ENCODE assay signal across 13 cellular contexts in genomic region chr6:125793863-125794262, GRCh38. TPM values are rescaled to one million over a fixed set of nuclear protein-coding genes. Genes with fewer than 3 reads are reported as not detected.
DNase-seq lines count a peak whose midpoint lies in the region; ATAC-seq and TF ChIP-seq lines count a peak whose summit lies in the region.
"Had no signal": no experiment of that assay in that cellular context is flagged by ENCODE, and none has a peak within 500 bp of the region (broad histone marks: within the 10 kb centered on the region; RNA-seq: fewer than 3 reads in every experiment).

No MANE protein-coding gene starts in this region.

- H3K4me3 ChIP-seq in left ventricle myocardium inferior = peak overlapping the region; percentile 94
- peak overlapping the region in 1 of 10 donors; percentile 6 for H3K4me3 ChIP-seq in heart right ventricle
- peak overlapping the region; percentile 21 for H3K4me3 ChIP-seq in fibroblast of mammary gland (ENCODE audit: control insufficient read depth, low read depth, low read length)
- H3K4me3 ChIP-seq in upper lobe of left lung = no peak overlapping the region

- no peaks in the 10 kb centered on the region for H3K9me3 ChIP-seq in left ventricle myocardium inferior (replicated peaks)
- no peaks in the 10 kb centered on the region for H3K9me3 ChIP-seq in heart right ventricle
- H3K9me3 ChIP-seq in upper lobe of left lung = no peaks in the 10 kb centered on the region

- H3K9me3 Mint-ChIP-seq in T-helper 2 cell treated with Interferon-gamma antibody and Interleukin-4, amounts not matched to agents 5 μg/mL and 100 μg/mL, for 36 hours = no peaks in the 10 kb centered on the region

- H3K36me3 ChIP-seq in left ventricle myocardium inferior (peaks cover under 1% of the 10 kb centered on the region), heart right ventricle (peaks cover 0 to 11% (median 0%) of the 10 kb centered on the region in 9 donors), upper lobe of left lung (peaks cover 0 to under 1% (median 0%) of the 10 kb centered on the region in 4 donors)

- ATAC-seq in heart right ventricle (no peak), upper lobe of left lung (ENCODE audit: low FRiP score in 2 of 2) (no peak)
- ATAC-seq: left lobe of liver had no signal

- intact Hi-C loops in left ventricle myocardium inferior (cut with micrococcal nuclease) (loop anchor here (10.0 kb wide), 1 partner anchor 51 kb away; no protein-coding TSS in a partner anchor), heart right ventricle (cut with DNase I) (loop anchor here in 6 of 10 donors (2.0 to 10.0 kb wide), 4 partner anchors 48 to 163 kb away; partner anchors contain the start of gene HINT3 (in 3 of the 6))

- H3K4me3 Mint-ChIP-seq in T-helper 2 cell treated with Interferon-gamma antibody and Interleukin-4, amounts not matched to agents 5 μg/mL and 100 μg/mL, for 36 hours = peak overlapping the region; percentile 58

- no peak for TF ChIP-seq EP300 in upper lobe of left lung (IDR thresholded peaks at IDR 0.05)

- TF ChIP-seq POLR2A in upper lobe of left lung (IDR thresholded peaks at IDR 0.05) = no peak

- H3K4me1 ChIP-seq in left ventricle myocardium inferior (peaks cover 54% of the 10 kb centered on the region), heart right ventricle (peaks cover 10 to 65% (median 32%) of the 10 kb centered on the region in 9 donors), upper lobe of left lung (peaks cover 30 to 49% (median 41%) of the 10 kb centered on the region in 4 donors)

- H3K27ac ChIP-seq in left ventricle myocardium inferior (replicated peaks) (peak overlapping the region; percentile 38), heart right ventricle (peak overlapping the region in 4 of 10 donors; percentile 17 to 96 (median 52)), upper lobe of left lung (peak overlapping the region in 3 of 4 donors; percentile 3 to 99 (median 8))
- H3K27ac ChIP-seq: HL-60 had no signal

- no peak for TF ChIP-seq CTCF in left ventricle myocardium inferior (IDR thresholded peaks at IDR 0.05; ENCODE audit: borderline replicate concordance)
- TF ChIP-seq CTCF in heart right ventricle (IDR thresholded peaks at IDR 0.05) = no peak
- TF ChIP-seq CTCF in fibroblast of mammary gland (conservative IDR thresholded peaks at IDR 0.05; ENCODE audit: control insufficient read depth, insufficient read depth, low read depth, low read length) = no peak
- TF ChIP-seq CTCF in upper lobe of left lung (IDR thresholded peaks at IDR 0.05) = no peak

- no peaks in the 10 kb centered on the region for H3K27me3 Mint-ChIP-seq in T-helper 2 cell treated with Interferon-gamma antibody and Interleukin-4, amounts not matched to agents 5 μg/mL and 100 μg/mL, for 36 hours (ENCODE audit: low read depth)

- no peaks in the 10 kb centered on the region for H3K27me3 ChIP-seq in left ventricle myocardium inferior (ENCODE audit: low read depth)
- H3K27me3 ChIP-seq in heart right ventricle = no peaks in the 10 kb centered on the region
- no peaks in the 10 kb centered on the region for H3K27me3 ChIP-seq in upper lobe of left lung

- peaks cover 52% of the 10 kb centered on the region for H3K4me1 Mint-ChIP-seq in T-helper 2 cell treated with Interferon-gamma antibody and Interleukin-4, amounts not matched to agents 5 μg/mL and 100 μg/mL, for 36 hours (ENCODE audit: low read depth)

- H3K36me3 Mint-ChIP-seq in T-helper 2 cell treated with Interferon-gamma antibody and Interleukin-4, amounts not matched to agents 5 μg/mL and 100 μg/mL, for 36 hours (ENCODE audit: low read depth) = peaks cover 17% of the 10 kb centered on the region

- DNase-seq in left ventricle myocardium inferior (no peak), heart right ventricle (no peak), fibroblast of mammary gland (ENCODE audit: low read depth) (peak; percentile 55), upper lobe of left lung (no peak), hepatic stellate cell (ENCODE audit: low spot score) (no peak), retina (no peak), kidney glomerular epithelial cell (lab: John Stamatoyannopoulos, UW) (no peak)
- peak; percentile 59 for DNase-seq in T-helper 2 cell treated with Interferon-gamma antibody and Interleukin-4, amounts not matched to agents 5 μg/mL and 100 μg/mL, for 36 hours (ENCODE audit: low spot score)
- DNase-seq: AML-193, NCI-H187, SHP77 had no signal

- peak overlapping the region; percentile 62 for H3K27ac Mint-ChIP-seq in T-helper 2 cell treated with Interferon-gamma antibody and Interleukin-4, amounts not matched to agents 5 μg/mL and 100 μg/mL, for 36 hours

- WGBS in heart right ventricle, 2 donors = 70 to 76% methylated on average over 3 of the region's 3 CpGs
- 71 to 85% methylated on average over 3 of the region's 3 CpGs for WGBS in upper lobe of left lung, 2 donors

RNA-seq across cellular contexts. Expression of gene NCOA7, which starts 3.1 kb away (rescaled TPM):
- total RNA-seq in left ventricle myocardium inferior = 10.3 TPM
- total RNA-seq in heart right ventricle = 10 to 100 TPM in 7 of 10 donors, 1 to 10 TPM in 3; 6.2 to 21.3 (median 11.1) TPM
- polyA plus RNA-seq in heart right ventricle = 10 to 100 TPM in 1 of 2 donors, 1 to 10 TPM in 1; 4.2 to 10.2 TPM
- total RNA-seq in upper lobe of left lung = 10 to 100 TPM; 33.5 to 75.6 (median 48.9) TPM

RNA-seq across cellular contexts. Expression of gene HEY2, which starts 44.4 kb away (rescaled TPM):
- total RNA-seq in left ventricle myocardium inferior (25.6 TPM), heart right ventricle (10 to 100 TPM; 12.4 to 75.1 (median 36.2) TPM), upper lobe of left lung (1 to 10 TPM; 1.3 to 3.3 (median 1.8) TPM)
- polyA plus RNA-seq in heart right ventricle = 10 to 100 TPM; 14.1 to 28.6 TPM

Comparison
In these comparisons a context has a peak if more than half of its experiments do, and no peak if none do; other contexts are left out.
1. DNase-seq: peak in T-helper 2 cell treated with Interferon-gamma antibody and Interleukin-4, amounts not matched to agents 5 μg/mL and 100 μg/mL, for 36 hours (single experiment) and fibroblast of mammary gland (single experiment); none in left ventricle myocardium inferior (single experiment), heart right ventricle (0 of 2), upper lobe of left lung (0 of 2), hepatic stellate cell (single experiment), retina (single experiment) and kidney glomerular epithelial cell (single experiment).
2. H3K4me3 ChIP-seq: peak in left ventricle myocardium inferior (single experiment) and fibroblast of mammary gland (single experiment); none in upper lobe of left lung (0 of 4).